In genomic region chr18:47246027-47246971, GRCh38 we compare ENCODE assay signal across 1 cellular context.
TF ChIP-seq lines count a peak whose summit lies in the region.

No MANE protein-coding gene starts in this region.

TF ChIP-seq in endothelial cell of umbilical vein, 7 proteins besides CTCF, POLR2A, EP300 and RAD21 (continued from another document):
- TF ChIP-seq MYC (IDR thresholded peaks at IDR 0.05; ENCODE audit: low read depth, low read length), result no peak
